Comparison of ENCODE assay signal across 8 cellular contexts in the genomic region with DNA sequence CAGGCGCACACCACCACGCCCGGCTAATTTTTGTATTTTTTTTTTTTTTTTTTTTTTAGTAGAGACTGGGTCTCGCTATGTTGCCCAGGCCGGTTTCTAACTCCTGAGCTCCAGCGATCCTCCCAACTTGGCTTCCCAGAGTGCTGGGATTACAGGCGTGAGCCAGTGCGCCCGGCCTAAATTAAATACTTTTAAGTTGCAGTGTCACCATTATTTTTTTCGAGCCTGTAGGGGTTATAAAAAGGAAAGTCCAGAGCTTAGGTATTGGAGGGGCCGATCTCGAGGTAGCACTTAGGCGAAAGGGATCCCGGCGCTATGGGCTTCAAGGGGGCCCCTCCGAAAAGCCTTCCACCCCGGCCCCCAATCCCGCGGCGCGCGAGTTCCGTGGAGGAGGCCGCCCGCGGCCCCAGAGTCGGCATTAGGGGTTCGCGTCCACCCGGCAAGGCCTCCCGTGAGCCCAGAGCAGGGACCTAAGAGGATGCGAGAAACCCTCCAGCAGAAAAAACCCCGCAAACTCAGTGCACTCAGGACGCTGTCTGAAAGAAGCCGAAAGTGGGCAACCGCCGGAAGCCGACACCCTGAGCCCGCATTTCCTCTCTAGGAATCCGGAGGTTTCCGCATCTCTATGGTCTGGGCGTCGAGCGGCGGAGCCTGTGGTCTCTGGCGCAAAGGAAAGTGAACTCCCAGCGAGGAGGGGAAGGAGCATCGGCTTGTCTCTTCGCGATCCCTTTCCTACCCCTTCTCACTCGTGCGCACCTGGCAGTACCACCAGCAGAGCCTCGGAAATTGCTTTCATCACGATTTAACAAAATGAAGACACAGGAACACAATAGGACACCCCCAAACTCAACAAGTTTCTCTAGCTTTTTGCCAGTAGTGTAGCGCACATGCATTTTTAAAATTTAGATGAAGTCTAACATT. TPM values are rescaled to one million over a fixed set of nuclear protein-coding genes. Genes with fewer than 3 reads are reported as not detected.
A peak's percentile ranks its signal among the peaks of the same experiment; 100 is the strongest.
DNase-seq lines count a peak whose midpoint lies in the region; ATAC-seq and TF ChIP-seq lines count a peak whose summit lies in the region.

No MANE protein-coding gene starts in this region.

- H3K36me3 ChIP-seq in BJ (ENCODE audit: control insufficient read depth, insufficient read depth, low read length) (no peaks in the 10 kb centered on the region), lower lobe of right lung (no peaks in the 10 kb centered on the region)

- TF ChIP-seq CTCF in BJ (IDR thresholded peaks at IDR 0.05; ENCODE audit: insufficient read depth, low read depth, low read length) (no peak), lower lobe of right lung (IDR thresholded peaks at IDR 0.05) (no peak)

- POLR2A ChIA-PET in BJ (lab: Charles Lee): interaction anchor here (0.6 kb wide), 1 partner anchor 8 kb away, joined by 3 read pairs; no protein-coding TSS in a partner anchor
- POLR2A ChIA-PET in activated CD4-positive, alpha-beta memory T cell treated with anti-CD3 and anti-CD28 coated beads, Interleukin-2, amount 10 ng/mL, durations not matched to agents 7 days and 5 days (lab: Charles Lee): interaction anchor here (0.6 to 4.0 kb wide), 19 partner anchors 10 to 1508 kb away, joined by 3 to 44 read pairs (median 4); a partner anchor contains a TSS

- CTCF ChIA-PET in BJ (lab: Yijun Ruan, JAX): interaction anchor here (0.7 to 2.8 kb wide), 3 partner anchors 13 to 204 kb away, joined by 3 to 14 read pairs (median 6); a partner anchor contains a TSS
- CTCF ChIA-PET in activated CD4-positive, alpha-beta memory T cell treated with anti-CD3 and anti-CD28 coated beads, Interleukin-2, amount 10 ng/mL, durations not matched to agents 7 days and 5 days (lab: Charles Lee): interaction anchor here (0.6 to 5.4 kb wide), 7 partner anchors 10 to 274 kb away, joined by 4 to 29 read pairs (median 6); a partner anchor contains a TSS

- peaks cover 4% of the 10 kb centered on the region for H3K9me3 Mint-ChIP-seq in activated CD4-positive, alpha-beta memory T cell treated with anti-CD3 and anti-CD28 coated beads, Interleukin-2, amount 10 ng/mL, durations not matched to agents 7 days and 5 days

- H3K27me3 ChIP-seq in BJ (ENCODE audit: control insufficient read depth, insufficient read depth, low read length) (peaks cover 3% of the 10 kb centered on the region), lower lobe of right lung (ENCODE audit: low read depth) (no peaks in the 10 kb centered on the region)

- DNase-seq in BJ (ENCODE audit: low read depth): peak; percentile 33
- peak; percentile 70 for DNase-seq in NCI-H748 treated with DMSO at 0.1 percent for 48 hours (lab: John Stamatoyannopoulos, UW)
- peak; percentile 89 for DNase-seq in activated CD4-positive, alpha-beta memory T cell treated with anti-CD3 and anti-CD28 coated beads, Interleukin-2, amount 10 ng/mL, durations not matched to agents 7 days and 5 days
- peak; percentile 94 for DNase-seq in ecto neural progenitor cell (ENCODE audit: low spot score)
- peak; percentile 89 for DNase-seq in lower lobe of right lung
- peak; percentile 67 to 77 for DNase-seq in stimulated activated CD4-positive, alpha-beta T cell treated with anti-CD3 and anti-CD28 coated beads, Interleukin-4, amount 100 ng/mL, for 48 hours (ENCODE audit: low read depth in 2 of 2)

- H3K4me3 ChIP-seq in BJ (ENCODE audit: low read depth, low read length) (peak overlapping the region; percentile 51), lower lobe of right lung (peak overlapping the region; percentile 67)

- H3K4me1 ChIP-seq in lower lobe of right lung: peaks cover 15% of the 10 kb centered on the region

- H3K4me3 Mint-ChIP-seq in activated CD4-positive, alpha-beta memory T cell treated with anti-CD3 and anti-CD28 coated beads, Interleukin-2, amount 10 ng/mL, durations not matched to agents 7 days and 5 days: peak overlapping the region; percentile 75

- no peaks in the 10 kb centered on the region for H3K9me3 ChIP-seq in lower lobe of right lung

- peaks cover under 1% of the 10 kb centered on the region for H3K36me3 Mint-ChIP-seq in activated CD4-positive, alpha-beta memory T cell treated with anti-CD3 and anti-CD28 coated beads, Interleukin-2, amount 10 ng/mL, durations not matched to agents 7 days and 5 days (ENCODE audit: low read depth)

- ATAC-seq in GM19328 (IDR thresholded peaks at IDR 0.05; ENCODE audit: unreplicated experiment): peak; percentile 80
- ATAC-seq in HG03469 (IDR thresholded peaks at IDR 0.05; ENCODE audit: unreplicated experiment): peak; percentile 43
- ATAC-seq in lower lobe of right lung: peak; percentile 95 to 96

- H3K27me3 Mint-ChIP-seq in activated CD4-positive, alpha-beta memory T cell treated with anti-CD3 and anti-CD28 coated beads, Interleukin-2, amount 10 ng/mL, durations not matched to agents 7 days and 5 days: peaks cover 11% of the 10 kb centered on the region

- intact Hi-C loops in lower lobe of right lung (cut with DNase I): no loop called here

- peak overlapping the region; percentile 92 for H3K27ac ChIP-seq in lower lobe of right lung

- H3K27ac Mint-ChIP-seq in activated CD4-positive, alpha-beta memory T cell treated with anti-CD3 and anti-CD28 coated beads, Interleukin-2, amount 10 ng/mL, durations not matched to agents 7 days and 5 days: peak overlapping the region; percentile 97

- peaks cover 48% of the 10 kb centered on the region for H3K4me1 Mint-ChIP-seq in activated CD4-positive, alpha-beta memory T cell treated with anti-CD3 and anti-CD28 coated beads, Interleukin-2, amount 10 ng/mL, durations not matched to agents 7 days and 5 days

RNA-seq across cellular contexts. Expression of a gene that starts 14.1 kb away (rescaled TPM):
- polyA plus RNA-seq in BJ (2011; rRNA removed): 1.5 and 1.6 TPM in 2 replicates
- 1.0 and 1.6 TPM in 2 replicates for polyA minus RNA-seq in BJ (2011; rRNA and poly(A)+ RNA removed)
- total RNA-seq in activated CD4-positive, alpha-beta memory T cell treated with anti-CD3 and anti-CD28 coated beads, Interleukin-2, amount 10 ng/mL, durations not matched to agents 7 days and 5 days: 10 to 100 TPM; 30.4 to 31.2 TPM
- 7.9 TPM for total RNA-seq in lower lobe of right lung

Comparison
In these comparisons a context has a peak if more than half of its experiments do, and no peak if none do; other contexts are left out.
1. Peak in every context shown above with its lines: DNase-seq, ATAC-seq, H3K4me3 ChIP-seq and H3K27ac ChIP-seq.
2. DNase-seq: peak in every context shown above with its lines; median percentile 94 in ecto neural progenitor cell; 89 in activated CD4-positive, alpha-beta memory T cell treated with anti-CD3 and anti-CD28 coated beads, Interleukin-2, amount 10 ng/mL, durations not matched to agents 7 days and 5 days; 89 in lower lobe of right lung; 72 in stimulated activated CD4-positive, alpha-beta T cell treated with anti-CD3 and anti-CD28 coated beads, Interleukin-4, amount 100 ng/mL, for 48 hours; 70 in NCI-H748 treated with DMSO at 0.1 percent for 48 hours; 33 in BJ.
3. ATAC-seq: peak in every context shown above with its lines; median percentile 96 in lower lobe of right lung; 80 in GM19328; 43 in HG03469.